ENCODE assay signal across 20 cellular contexts in genomic region chr9:69805962-69806633, GRCh38. TPM values are rescaled to one million over a fixed set of nuclear protein-coding genes. Genes with fewer than 3 reads are reported as not detected.
DNase-seq lines count a peak whose midpoint lies in the region; ATAC-seq, FAIRE-seq and TF ChIP-seq lines count a peak whose summit lies in the region.
"Had no signal": no experiment of that assay in that cellular context is flagged by ENCODE, and none has a peak within 500 bp of the region (broad histone marks: within the 10 kb centered on the region; RNA-seq: fewer than 3 reads in every experiment).

No MANE protein-coding gene starts in this region.

- H3K27me3 ChIP-seq in left ventricle myocardium inferior (ENCODE audit: low read depth) = no peaks in the 10 kb centered on the region

- H3K9me3 ChIP-seq in left ventricle myocardium inferior (replicated peaks) (no peaks in the 10 kb centered on the region), kidney (ENCODE audit: control insufficient read depth in 1 of 2, low read length in 2 of 2) (no peaks in the 10 kb centered on the region)
- H3K9me3 ChIP-seq: Caco-2 had no signal

- peak; percentile 23 for DNase-seq in NCI-H748 (lab: John Stamatoyannopoulos, UW; ENCODE audit: unreplicated experiment)
- DNase-seq in NCI-H748 treated with DMSO at 0.1 percent for 48 hours (lab: John Stamatoyannopoulos, UW) = no peak
- DNase-seq in RPMI8226 = peak; percentile 67
- peak; percentile 22 for DNase-seq in left ventricle myocardium inferior
- peak; percentile 19 for DNase-seq in renal cortical epithelial cell (ENCODE audit: low read depth)
- no peak for DNase-seq in NK-92 (lab: John Stamatoyannopoulos, UW; ENCODE audit: unreplicated experiment)
- no peak for DNase-seq in kidney
- DNase-seq: 8988T; activated CD8-positive, alpha-beta memory T cell treated with anti-CD3 and anti-CD28 coated beads, Interleukin-2, amount 50 U/mL, for 4 hours; activated naive CD4-positive, alpha-beta T cell treated with anti-CD3 and anti-CD28 coated beads for 36 hours; Caco-2; islet precursor cell; naive B cell; NCI-H1417 treated with DMSO at 0.1 percent for 48 hours; NCI-H510A treated with DMSO at 0.1 percent for 48 hours had no signal

- TF ChIP-seq CTCF in left ventricle myocardium inferior (IDR thresholded peaks at IDR 0.05; ENCODE audit: borderline replicate concordance) (no peak), kidney (IDR thresholded peaks at IDR 0.05; ENCODE audit: borderline replicate concordance, extremely low read depth, insufficient read depth) (no peak)

- H3K36me3 ChIP-seq in left ventricle myocardium inferior = no peaks in the 10 kb centered on the region
- no peaks in the 10 kb centered on the region for H3K36me3 ChIP-seq in kidney (ENCODE audit: control insufficient read depth in 1 of 2, insufficient read depth in 2 of 2, low read length in 2 of 2)

- intact Hi-C loops in left ventricle myocardium inferior (cut with micrococcal nuclease) = no loop called here
- intact Hi-C loops in kidney (cut with DNase I) = no loop called here

- no peak overlapping the region for H3K27ac ChIP-seq in left ventricle myocardium inferior (replicated peaks)
- H3K27ac ChIP-seq in kidney (ENCODE audit: low read depth in 2 of 2, low read length in 2 of 2) = no peak overlapping the region

- H3K4me1 ChIP-seq in left ventricle myocardium inferior (peaks cover 8% of the 10 kb centered on the region), kidney (ENCODE audit: control insufficient read depth in 1 of 2, insufficient read depth in 1 of 2, low read depth in 1 of 2, low read length in 2 of 2) (no peaks in the 10 kb centered on the region)
- H3K4me1 ChIP-seq: Caco-2 had no signal

- no peak overlapping the region for H3K9ac ChIP-seq in kidney (ENCODE audit: low read length in 2 of 2)

- no peak for FAIRE-seq in kidney (lab: Jason Lieb, UNC)
- FAIRE-seq: G401.6 had no signal

- H3K4me3 ChIP-seq in left ventricle myocardium inferior (no peak overlapping the region), kidney (ENCODE audit: low read length in 2 of 2) (no peak overlapping the region)

- no peak for ATAC-seq in GM19328 (IDR thresholded peaks at IDR 0.05; ENCODE audit: unreplicated experiment)
- ATAC-seq: WTC11 had no signal

RNA-seq across cellular contexts. Expression of gene CFAP95, which starts 14.5 kb away (rescaled TPM):
- total RNA-seq in left ventricle myocardium inferior (not detected), renal cortical epithelial cell (0.60 TPM in 1 of 2 replicates, not detected in the other), kidney (1.9 TPM)
- polyA plus RNA-seq in kidney (ENCODE audit: insufficient read depth, low read depth, low replicate concordance) = 2.6 TPM
- total RNA-seq: activated naive CD4-positive, alpha-beta T cell treated with anti-CD3 and anti-CD28 coated beads for 36 hours; Caco-2; glomerular endothelial cell; SK-MEL-5 had no signal

RNA-seq across cellular contexts. Expression of gene PTAR1, which starts 46.3 kb away (rescaled TPM):
- 23.2 TPM for total RNA-seq in left ventricle myocardium inferior
- 62.5 and 94.2 TPM in 2 replicates for total RNA-seq in renal cortical epithelial cell
- total RNA-seq in kidney = 61.4 TPM
- 7.7 TPM for polyA plus RNA-seq in kidney (ENCODE audit: insufficient read depth, low read depth, low replicate concordance)

Comparison
In these comparisons a context has a peak if more than half of its experiments do, and no peak if none do; other contexts are left out.
1. DNase-seq: peak in NCI-H748 (single experiment), RPMI8226 (single experiment), left ventricle myocardium inferior (single experiment) and renal cortical epithelial cell (single experiment); none in NCI-H748 treated with DMSO at 0.1 percent for 48 hours (single experiment), NK-92 (single experiment) and kidney (single experiment).